ENCODE assay signal across 13 cellular contexts in the genomic region with DNA sequence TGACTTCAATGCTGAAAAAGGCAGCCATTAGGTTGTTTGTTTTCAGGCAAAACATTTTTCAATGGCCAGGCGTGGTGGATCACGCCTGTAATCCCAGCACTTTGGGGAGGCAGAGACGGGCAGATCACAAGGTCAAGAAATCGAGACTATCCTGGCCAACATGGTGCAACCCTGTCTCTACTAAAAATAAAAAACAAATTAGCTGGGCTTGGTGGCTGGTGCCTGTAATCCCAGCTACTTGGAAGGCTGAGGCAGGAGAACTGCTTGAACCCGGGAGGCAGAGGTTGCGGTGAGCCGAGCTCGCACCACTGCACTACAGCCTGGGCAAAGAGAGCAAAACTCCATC. TPM values are rescaled to one million over a fixed set of nuclear protein-coding genes. Genes with fewer than 3 reads are reported as not detected.
DNase-seq lines count a peak whose midpoint lies in the region; ATAC-seq, FAIRE-seq and TF ChIP-seq lines count a peak whose summit lies in the region.
"Not testable (repeated sequence)": the region's sequence is repeated elsewhere in the genome, so short reads cannot be mapped to it uniquely, and the experiment has no call there.
"Had no signal": no experiment of that assay in that cellular context is flagged by ENCODE, and none has a peak within 500 bp of the region (broad histone marks: within the 10 kb centered on the region; RNA-seq: fewer than 3 reads in every experiment).

No MANE protein-coding gene starts in this region.

- not testable (repeated sequence) for ATAC-seq in naive thymus-derived CD8-positive, alpha-beta T cell

- TF ChIP-seq EP300 in SK-N-SH (IDR thresholded peaks at IDR 0.05; ENCODE audit: borderline replicate concordance in 1 of 2, low read depth in 1 of 2, low read length in 1 of 2), result not testable (repeated sequence)

- peak overlapping the region; percentile 60 for H3K4me3 Mint-ChIP-seq in activated T-cell treated with anti-CD3 and anti-CD28 coated beads, Interleukin-2, amount 50 U/mL, for 24 hours
- peak overlapping the region in 9 of 10 donors; percentile 34 to 80 (median 71) for H3K4me3 Mint-ChIP-seq in naive thymus-derived CD8-positive, alpha-beta T cell

- H3K9me3 Mint-ChIP-seq in activated T-cell treated with anti-CD3 and anti-CD28 coated beads, Interleukin-2, amount 50 U/mL, for 24 hours; naive thymus-derived CD8-positive, alpha-beta T cell: not testable (repeated sequence)

- not testable (repeated sequence) for TF ChIP-seq CTCF in 22Rv1 (IDR thresholded peaks at IDR 0.05); SK-N-SH (IDR thresholded peaks at IDR 0.05); adrenal gland (IDR thresholded peaks at IDR 0.05); endothelial cell of umbilical vein (IDR thresholded peaks at IDR 0.05; ENCODE audit: extremely low read depth in 1 of 2, insufficient read depth in 1 of 2, low read depth in 1 of 2, low read length in 2 of 2)

- H3K4me3 ChIP-seq in SK-N-SH (ENCODE audit: low read depth in 2 of 2, low read length in 1 of 2); adrenal gland; endothelial cell of umbilical vein (replicated peaks in 1 of 3; ENCODE audit: insufficient read depth in 1 of 3, low read depth in 1 of 3, low read length in 3 of 3); skeletal muscle satellite cell (ENCODE audit: low read length): not testable (repeated sequence)

- FAIRE-seq in GM12891 (lab: Jason Lieb, UNC); endothelial cell of umbilical vein (lab: Jason Lieb, UNC): not testable (repeated sequence)

- 91% methylated on average over 8 of the region's 8 CpGs for WGBS in SK-N-SH (ENCODE audit: low lambda C conversion rate)
- WGBS in adrenal gland, 4 donors, result 74 to 84% (median 79%) methylated on average over 8 of the region's 8 CpGs

- peaks cover 84% of the 10 kb centered on the region for H3K4me1 Mint-ChIP-seq in activated T-cell treated with anti-CD3 and anti-CD28 coated beads, Interleukin-2, amount 50 U/mL, for 24 hours (ENCODE audit: low read depth)
- H3K4me1 Mint-ChIP-seq in naive thymus-derived CD8-positive, alpha-beta T cell, result peaks cover 31 to 84% (median 68%) of the 10 kb centered on the region in 4 donors

- H3K36me3 ChIP-seq in SK-N-SH (replicated peaks in 1 of 2; ENCODE audit: control insufficient read depth in 1 of 2, insufficient read depth in 2 of 2, low read length in 1 of 2) (peaks cover 53 to 79% of the 10 kb centered on the region in 2 experiments), adrenal gland (replicated peaks in 1 of 2) (peaks cover 0 to 70% of the 10 kb centered on the region in 2 donors), endothelial cell of umbilical vein (ENCODE audit: control insufficient read depth in 2 of 2, extremely low read depth in 1 of 2, insufficient read depth in 2 of 2, low read length in 2 of 2) (peaks cover 16 to 37% of the 10 kb centered on the region in 2 experiments), skeletal muscle satellite cell (ENCODE audit: insufficient read depth, low read length) (peaks cover 75% of the 10 kb centered on the region)

- not testable (repeated sequence) for H3K27me3 Mint-ChIP-seq in activated T-cell treated with anti-CD3 and anti-CD28 coated beads, Interleukin-2, amount 50 U/mL, for 24 hours; naive thymus-derived CD8-positive, alpha-beta T cell

- H3K9ac ChIP-seq in SK-N-SH; endothelial cell of umbilical vein (replicated peaks; ENCODE audit: extremely low read depth, insufficient read depth, low read length); skeletal muscle satellite cell (ENCODE audit: low read depth, low read length): not testable (repeated sequence)

- intact Hi-C loops in adrenal gland (cut with DNase I); endothelial cell of umbilical vein (cut with micrococcal nuclease): not testable (repeated sequence)

- H3K27ac ChIP-seq in 22Rv1, result peak overlapping the region; percentile 6; the same call in 1 of the 2 replicates
- peak overlapping the region in 1 of 2 experiments; percentile 51; a peak in 1 of 4 replicates for H3K27ac ChIP-seq in SK-N-SH (ENCODE audit: low read depth in 2 of 2, low read length in 1 of 2)
- peak overlapping the region in 3 of 5 donors; percentile 7 to 41 (median 39) for H3K27ac ChIP-seq in adrenal gland
- H3K27ac ChIP-seq in endothelial cell of umbilical vein (ENCODE audit: insufficient read depth, low read depth, low read length), result not testable (repeated sequence)

- BruUV-seq in endothelial cell of umbilical vein (replicated peaks; lab: Mats Ljungman, UMichigan), result not testable (repeated sequence)

- H3K4me2 ChIP-seq in SK-N-SH, result peak overlapping the region; percentile 24
- H3K4me2 ChIP-seq in endothelial cell of umbilical vein (ENCODE audit: insufficient read depth, low read length), result peak overlapping the region; percentile 4
- peak overlapping the region; percentile 29 for H3K4me2 ChIP-seq in skeletal muscle satellite cell (ENCODE audit: low read length)

- TF ChIP-seq RAD21 in SK-N-SH (IDR thresholded peaks at IDR 0.05; ENCODE audit: low read length), result not testable (repeated sequence)

- peaks cover 100% of the 10 kb centered on the region for H3K79me2 ChIP-seq in SK-N-SH (ENCODE audit: insufficient read depth)
- peaks cover 98% of the 10 kb centered on the region for H3K79me2 ChIP-seq in endothelial cell of umbilical vein (ENCODE audit: control insufficient read depth, insufficient read depth, low read length)

- peaks cover 57% of the 10 kb centered on the region for H3F3A ChIP-seq in SK-N-SH (replicated peaks; ENCODE audit: insufficient read depth)

- CTCF ChIA-PET in SK-N-SH (lab: Yijun Ruan, JAX) (interaction anchor here (0.9 to 2.2 kb wide), 3 partner anchors 11 to 241 kb away, joined by 3 to 6 read pairs (median 4); no protein-coding TSS in a partner anchor), endothelial cell of umbilical vein (lab: Charles Lee) (interaction anchor here (1.4 kb wide), 1 partner anchor 14 kb away, joined by 5 read pairs; no protein-coding TSS in a partner anchor)

- H3K4me1 ChIP-seq in SK-N-SH (ENCODE audit: control insufficient read depth in 1 of 2, insufficient read depth in 2 of 2, low read depth in 1 of 2, low read length in 1 of 2) (peaks cover 0 to 28% of the 10 kb centered on the region in 2 experiments; a peak in 3 of 4 replicates), adrenal gland (replicated peaks in 1 of 2) (peaks cover 29 to 69% of the 10 kb centered on the region in 2 donors), skeletal muscle satellite cell (ENCODE audit: control insufficient read depth, insufficient read depth, low read length) (peaks cover 25% of the 10 kb centered on the region)
- H3K4me1 ChIP-seq in endothelial cell of umbilical vein (ENCODE audit: control insufficient read depth, extremely low read depth, insufficient read depth, low read length), result not testable (repeated sequence)

- TF ChIP-seq POLR2A in GM12891 (IDR thresholded peaks at IDR 0.05; ENCODE audit: low read depth, low read length); adrenal gland (IDR thresholded peaks at IDR 0.05); endothelial cell of umbilical vein (IDR thresholded peaks at IDR 0.05; ENCODE audit: low read depth, low read length): not testable (repeated sequence)

- dilution Hi-C loops in endothelial cell of umbilical vein (cut with MboI; ENCODE audit: extremely low pct_ligation_motif_present, low sequenced_read_pairs), result not testable (repeated sequence)

- POLR2A ChIA-PET in SK-N-SH (lab: Yijun Ruan, JAX), result not testable (repeated sequence)
- POLR2A ChIA-PET in endothelial cell of umbilical vein (lab: Charles Lee), result interaction anchor here (0.7 to 1.7 kb wide), 2 partner anchors 9 to 10 kb away, joined by 3 to 4 read pairs; no protein-coding TSS in a partner anchor
- POLR2A ChIA-PET in naive thymus-derived CD8-positive, alpha-beta T cell (lab: Charles Lee), result interaction anchor here (1.2 to 1.6 kb wide), 3 partner anchors 9 to 12 kb away, joined by 3 to 4 read pairs (median 4); no protein-coding TSS in a partner anchor

- H3K27me3 ChIP-seq in SK-N-SH (ENCODE audit: insufficient read depth); adrenal gland; endothelial cell of umbilical vein (ENCODE audit: control insufficient read depth in 2 of 2, insufficient read depth in 2 of 2, low read length in 2 of 2); skeletal muscle satellite cell (ENCODE audit: control insufficient read depth, insufficient read depth, low read length): not testable (repeated sequence)

- DNase-seq in GM12891 (ENCODE audit: insufficient read length, low spot score); SK-N-SH; activated T-cell treated with anti-CD3 and anti-CD28 coated beads, Interleukin-2, amount 50 U/mL, for 24 hours; adrenal gland; endothelial cell of umbilical vein (ENCODE audit: low read depth, low spot score): not testable (repeated sequence)
- peak in 1 of 10 donors; percentile 2 for DNase-seq in naive thymus-derived CD8-positive, alpha-beta T cell

- H4K20me1 ChIP-seq in SK-N-SH (ENCODE audit: insufficient read depth) (peaks cover 99% of the 10 kb centered on the region), endothelial cell of umbilical vein (replicated peaks; ENCODE audit: control insufficient read depth, extremely low read depth, insufficient read depth, low read length) (peaks cover 33% of the 10 kb centered on the region)

- H2AFZ ChIP-seq in SK-N-SH (ENCODE audit: low read depth); endothelial cell of umbilical vein (ENCODE audit: low read depth, low read length): not testable (repeated sequence)

- not testable (repeated sequence) for H3K9me3 ChIP-seq in SK-N-SH; adrenal gland (replicated peaks in 1 of 3); endothelial cell of umbilical vein (replicated peaks; ENCODE audit: control insufficient read depth, insufficient read depth, low read length); skeletal muscle satellite cell (replicated peaks; ENCODE audit: low read length)

- H3K9me2 ChIP-seq in SK-N-SH, result not testable (repeated sequence)

- not testable (repeated sequence) for H3K9me1 ChIP-seq in endothelial cell of umbilical vein (replicated peaks; ENCODE audit: control insufficient read depth, extremely low read depth, insufficient read depth, low read length)

- H3K27ac Mint-ChIP-seq in activated T-cell treated with anti-CD3 and anti-CD28 coated beads, Interleukin-2, amount 50 U/mL, for 24 hours, result peak overlapping the region; percentile 88
- peak overlapping the region in 9 of 10 donors; percentile 5 to 88 (median 60) for H3K27ac Mint-ChIP-seq in naive thymus-derived CD8-positive, alpha-beta T cell

- peaks cover 97% of the 10 kb centered on the region for H3K36me3 Mint-ChIP-seq in activated T-cell treated with anti-CD3 and anti-CD28 coated beads, Interleukin-2, amount 50 U/mL, for 24 hours (ENCODE audit: low read depth)
- H3K36me3 Mint-ChIP-seq in naive thymus-derived CD8-positive, alpha-beta T cell, result peaks cover 4 to 96% (median 26%) of the 10 kb centered on the region in 3 donors

RNA-seq across cellular contexts. Expression of gene HNRNPC, which starts 13.2 kb away (rescaled TPM):
- 626 TPM for polyA plus RNA-seq in GM12891 (2012; ENCODE audit: low read depth, missing spikeins)
- polyA plus RNA-seq in SK-N-SH (2012; rRNA removed) (341 and 500 TPM in 2 replicates), adrenal gland (100 to 1,000 TPM; 832 to 905 (median 866) TPM), endothelial cell of umbilical vein (309 and 531 TPM in 2 replicates)
- polyA plus RNA-seq in SK-N-SH (2012; cell fraction: cytosol; rRNA removed), result 518 and 530 TPM in 2 replicates
- 151 and 267 TPM in 2 replicates for polyA plus RNA-seq in SK-N-SH (2012; cell fraction: nucleus; rRNA removed)
- total RNA-seq in adrenal gland (100 to 1,000 TPM; 399 to 615 (median 503) TPM), endothelial cell of umbilical vein (611 and 674 TPM in 2 replicates)
- polyA plus RNA-seq in endothelial cell of umbilical vein (2011; cell fraction: cytosol; rRNA removed), result 460 and 638 TPM in 2 replicates
- 352 and 493 TPM in 2 replicates for polyA plus RNA-seq in endothelial cell of umbilical vein (2011; cell fraction: nucleus; rRNA removed)
- 550 and 764 TPM in 2 replicates for polyA plus RNA-seq in endothelial cell of umbilical vein (2012)
- polyA minus RNA-seq in endothelial cell of umbilical vein, result 926 and 952 TPM in 2 replicates
- polyA minus RNA-seq in endothelial cell of umbilical vein (2011; cell fraction: cytosol; rRNA and poly(A)+ RNA removed), result 248 TPM
- polyA minus RNA-seq in endothelial cell of umbilical vein (2011; cell fraction: nucleus; rRNA and poly(A)+ RNA removed), result 514 and 693 TPM in 2 replicates
- 100 to 1,000 TPM; 569 to 584 TPM for total RNA-seq in naive thymus-derived CD8-positive, alpha-beta T cell
- 100 to 1,000 TPM; 795 to 893 (median 875) TPM for polyA plus RNA-seq in naive thymus-derived CD8-positive, alpha-beta T cell
- total RNA-seq in skeletal muscle satellite cell (2012; rRNA removed), result 634 and 718 TPM in 2 replicates

RNA-seq across cellular contexts. Expression of gene RPGRIP1, which starts 23.8 kb away (rescaled TPM):
- polyA plus RNA-seq in GM12891 (2012; ENCODE audit: low read depth, missing spikeins), result 0.13 TPM
- not detected in 2 replicates for polyA plus RNA-seq in SK-N-SH (2012; rRNA removed)
- polyA plus RNA-seq in SK-N-SH (2012; cell fraction: cytosol; rRNA removed), result not detected in 2 replicates
- polyA plus RNA-seq in SK-N-SH (2012; cell fraction: nucleus; rRNA removed), result 0.02 TPM in 1 of 2 replicates, not detected in the other
- total RNA-seq in adrenal gland, result 1 to 10 TPM in 4 of 8 donors, under 1 TPM in 2, not detected in 2; 0.27 to 1.6 (median 1.1) TPM
- polyA plus RNA-seq in adrenal gland, result under 1 TPM in 2 of 3 donors, not detected in 1; 0.10 to 0.24 TPM
- total RNA-seq in endothelial cell of umbilical vein, result not detected in 2 replicates
- polyA plus RNA-seq in endothelial cell of umbilical vein, result not detected in 2 replicates
- not detected in 2 replicates for polyA plus RNA-seq in endothelial cell of umbilical vein (2011; cell fraction: cytosol; rRNA removed)
- polyA plus RNA-seq in endothelial cell of umbilical vein (2011; cell fraction: nucleus; rRNA removed), result not detected in 2 replicates
- 0.10 TPM in 1 of 2 replicates, not detected in the other for polyA plus RNA-seq in endothelial cell of umbilical vein (2012)
- polyA minus RNA-seq in endothelial cell of umbilical vein, result not detected in 2 replicates
- polyA minus RNA-seq in endothelial cell of umbilical vein (2011; cell fraction: cytosol; rRNA and poly(A)+ RNA removed), result not detected
- polyA minus RNA-seq in endothelial cell of umbilical vein (2011; cell fraction: nucleus; rRNA and poly(A)+ RNA removed), result not detected in 2 replicates
- total RNA-seq in naive thymus-derived CD8-positive, alpha-beta T cell, result not detected
- under 1 TPM in 1 of 3 donors, not detected in 2; 0.09 TPM for polyA plus RNA-seq in naive thymus-derived CD8-positive, alpha-beta T cell
- total RNA-seq in skeletal muscle satellite cell (2012; rRNA removed), result not detected in 2 replicates
- total RNA-seq: Caco-2; H4; myocyte; T-helper 2 cell treated with Interferon-gamma antibody and Interleukin-4, amounts not matched to agents 100 ng/mL and 5 ng/mL, for 36 hours had no signal
- polyA plus RNA-seq: mammary epithelial cell had no signal
